ENCODE assay signal across 8 cellular contexts in the genomic region with DNA sequence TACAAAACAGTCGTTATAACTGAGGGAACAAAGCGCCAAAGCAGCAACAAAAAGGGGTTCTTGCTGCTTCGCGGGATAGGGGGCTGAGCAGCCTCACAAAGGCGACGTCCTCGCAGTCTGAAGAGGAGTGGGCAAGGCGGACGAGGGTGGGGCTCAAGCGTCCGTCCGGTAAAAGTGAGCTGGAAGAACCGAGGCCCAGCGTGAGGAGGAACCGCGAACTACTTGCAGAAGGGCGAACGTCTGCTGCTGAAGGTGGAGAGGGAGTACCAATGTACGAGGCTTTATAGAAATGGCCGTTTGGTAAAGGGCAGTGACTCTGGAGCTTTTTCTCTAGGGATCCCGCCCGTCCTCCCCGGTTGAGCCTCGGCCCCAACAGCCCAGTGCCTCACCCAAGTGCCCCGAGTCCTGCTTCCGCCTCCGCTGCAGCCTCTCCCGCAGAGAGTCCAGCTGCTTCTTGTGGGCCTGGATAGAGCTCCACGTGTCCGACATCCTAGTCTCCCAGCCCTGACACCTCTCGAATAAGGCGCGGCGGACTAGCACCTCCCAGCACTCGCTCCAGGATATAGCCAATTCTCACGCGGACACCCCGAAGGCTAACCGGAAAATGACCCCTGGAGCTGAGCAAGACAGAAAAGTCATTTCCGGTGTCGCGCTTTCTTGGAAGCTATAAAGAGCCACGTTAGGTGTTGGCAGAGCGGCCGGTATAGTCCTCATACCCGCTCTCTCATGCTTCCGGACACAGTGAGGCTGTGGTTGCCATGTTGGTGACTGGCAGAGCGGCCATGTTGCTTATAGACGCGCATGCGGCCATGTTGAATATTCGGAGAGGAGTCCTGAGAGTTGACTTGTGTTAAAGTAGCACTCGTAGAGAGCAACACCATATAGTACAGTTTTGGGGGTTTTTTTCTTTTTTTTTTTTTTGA. TPM values are rescaled to one million over a fixed set of nuclear protein-coding genes. Genes with fewer than 3 reads are reported as not detected.
DNase-seq lines count a peak whose midpoint lies in the region; ATAC-seq and TF ChIP-seq lines count a peak whose summit lies in the region.

Gene METTL3, minus strand, starts transcription at position 606 of the 923 bp plus-strand sequence. Its CDS starts 117 bp downstream, at position 489.

- no peak for TF ChIP-seq RAD21 in Ishikawa (IDR thresholded peaks at IDR 0.05; ENCODE audit: low read depth)

- no peaks in the 10 kb centered on the region for H4K20me1 ChIP-seq in PC-3 (ENCODE audit: low read length)

- H3K4me3 ChIP-seq in PC-3 (ENCODE audit: low read length) (peak within 1 kb of the TSS; percentile 96), mucosa of descending colon (peak within 1 kb of the TSS; percentile 53)

- H3K27me3 ChIP-seq in PC-3 (ENCODE audit: low read length): no peaks in the 10 kb centered on the region

- peak within 1 kb of the TSS; percentile 97 for H3K9ac ChIP-seq in PC-3 (ENCODE audit: low read length)

- DNase-seq in DMS114 treated with DMSO at 0.1 percent for 48 hours (lab: John Stamatoyannopoulos, UW; ENCODE audit: unreplicated experiment) (peak; percentile 97), PC-3 (peak; percentile 98), activated T-cell treated with anti-CD3 and anti-CD28 coated beads for 48 hours (ENCODE audit: low read depth) (peak; percentile 83), epithelial cell of prostate (ENCODE audit: low read depth, low spot score) (peak; percentile 94), mucosa of descending colon (peak; percentile 96 to 99 (median 98))
- peak; percentile 87 for DNase-seq in stimulated activated CD8-positive, alpha-beta memory T cell treated with anti-CD3 and anti-CD28 coated beads, Interleukin-4, amount 100 ng/mL, for 24 hours (ENCODE audit: low read depth)

- no peaks in the 10 kb centered on the region for H3K9me2 ChIP-seq in PC-3 (replicated peaks; ENCODE audit: low read length)

- no peak for TF ChIP-seq EP300 in Ishikawa (IDR thresholded peaks at IDR 0.05; ENCODE audit: borderline replicate concordance)

- H3K36me3 ChIP-seq in PC-3 (ENCODE audit: low read depth, low read length) (peaks cover 7% of the 10 kb centered on the region), mucosa of descending colon (ENCODE audit: low read depth) (no peaks in the 10 kb centered on the region)

- H3K4me2 ChIP-seq in PC-3 (ENCODE audit: low read length): peak within 1 kb of the TSS; percentile 95

- intact Hi-C loops in PC-3 (cut with micrococcal nuclease): loop anchor here (1.0 to 5.0 kb wide), 2 partner anchors 35 to 46 kb away; partner anchors contain the start of gene RAB2B
- intact Hi-C loops in mucosa of descending colon (cut with DNase I, micrococcal nuclease): no loop called here

- H3F3A ChIP-seq in PC-3 (ENCODE audit: low read length, unreplicated experiment): peaks cover 5% of the 10 kb centered on the region

- H3K9me3 ChIP-seq in PC-3 (ENCODE audit: low read length) (no peaks in the 10 kb centered on the region), mucosa of descending colon (no peaks in the 10 kb centered on the region)

- peaks cover 47% of the 10 kb centered on the region for H3K79me2 ChIP-seq in PC-3 (ENCODE audit: low read length)

- BruUV-seq in PC-3 (replicated peaks; lab: Mats Ljungman, UMichigan): TSS peak; percentile 78

- CTCF ChIA-PET in PC-3 (lab: Charles Lee): interaction anchor here (0.6 to 1.0 kb wide), 4 partner anchors 13 to 63 kb away, joined by 3 to 14 read pairs (median 3); partner anchors contain the start of gene SALL2

- ATAC-seq in GM21576 (IDR thresholded peaks at IDR 0.05; ENCODE audit: unreplicated experiment) (peak; percentile 99), PC-3 (peak; percentile 98), mucosa of descending colon (peak; percentile 99)

- H3K4me1 ChIP-seq in PC-3 (ENCODE audit: insufficient read depth, low read length) (peaks cover 18% of the 10 kb centered on the region), mucosa of descending colon (ENCODE audit: low read depth) (peaks cover 16% of the 10 kb centered on the region)

- H2AFZ ChIP-seq in PC-3 (ENCODE audit: low read length): peak within 1 kb of the TSS; percentile 87

- TF ChIP-seq CTCF in PC-3 (conservative IDR thresholded peaks at IDR 0.05; ENCODE audit: low read depth, low read length) (no peak), mucosa of descending colon (IDR thresholded peaks at IDR 0.05) (no peak)

- POLR2A ChIA-PET in PC-3 (lab: Charles Lee; ENCODE audit: unreplicated experiment): interaction anchor here (0.5 to 1.4 kb wide), 6 partner anchors 13 to 802 kb away, joined by 3 to 10 read pairs (median 4); partner anchors contain the start of gene SALL2

- H3K27ac ChIP-seq in PC-3 (ENCODE audit: low read length): peak within 1 kb of the TSS; percentile 83
- peak within 1 kb of the TSS; percentile 75 for H3K27ac ChIP-seq in epithelial cell of prostate

TF ChIP-seq in Ishikawa, 13 proteins besides CTCF, POLR2A, EP300 and RAD21:
- TF ChIP-seq YY1 (IDR thresholded peaks at IDR 0.05; ENCODE audit: low read depth) (peak; percentile 100), NFIC (IDR thresholded peaks at IDR 0.05) (0 out of 2 replicates have a peak, but pooled peaks have one; percentile 7), CEBPB (IDR thresholded peaks at IDR 0.05) (no peak), TEAD4 (IDR thresholded peaks at IDR 0.05) (0 out of 2 replicates have a peak, but pooled peaks have one; percentile 21), TAF1 (IDR thresholded peaks at IDR 0.05; ENCODE audit: low read depth) (peak; percentile 68), FOXM1 (IDR thresholded peaks at IDR 0.05; ENCODE audit: borderline replicate concordance, low read depth) (no peak), EGR1 (IDR thresholded peaks at IDR 0.05) (peak; percentile 100), TCF12 (IDR thresholded peaks at IDR 0.05; ENCODE audit: low read depth) (no peak), MAX (IDR thresholded peaks at IDR 0.05) (peak; percentile 97), ZBTB7A (IDR thresholded peaks at IDR 0.05; ENCODE audit: low read depth) (no peak), CREB1 (IDR thresholded peaks at IDR 0.05; ENCODE audit: low read depth) (peak; percentile 84)
- TF ChIP-seq, protein P1, sequence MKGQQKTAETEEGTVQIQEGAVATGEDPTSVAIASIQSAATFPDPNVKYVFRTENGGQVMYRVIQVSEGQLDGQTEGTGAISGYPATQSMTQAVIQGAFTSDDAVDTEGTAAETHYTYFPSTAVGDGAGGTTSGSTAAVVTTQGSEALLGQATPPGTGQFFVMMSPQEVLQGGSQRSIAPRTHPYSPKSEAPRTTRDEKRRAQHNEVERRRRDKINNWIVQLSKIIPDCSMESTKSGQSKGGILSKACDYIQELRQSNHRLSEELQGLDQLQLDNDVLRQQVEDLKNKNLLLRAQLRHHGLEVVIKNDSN (IDR thresholded peaks at IDR 0.05): no peak
- TF ChIP-seq, protein P2, sequence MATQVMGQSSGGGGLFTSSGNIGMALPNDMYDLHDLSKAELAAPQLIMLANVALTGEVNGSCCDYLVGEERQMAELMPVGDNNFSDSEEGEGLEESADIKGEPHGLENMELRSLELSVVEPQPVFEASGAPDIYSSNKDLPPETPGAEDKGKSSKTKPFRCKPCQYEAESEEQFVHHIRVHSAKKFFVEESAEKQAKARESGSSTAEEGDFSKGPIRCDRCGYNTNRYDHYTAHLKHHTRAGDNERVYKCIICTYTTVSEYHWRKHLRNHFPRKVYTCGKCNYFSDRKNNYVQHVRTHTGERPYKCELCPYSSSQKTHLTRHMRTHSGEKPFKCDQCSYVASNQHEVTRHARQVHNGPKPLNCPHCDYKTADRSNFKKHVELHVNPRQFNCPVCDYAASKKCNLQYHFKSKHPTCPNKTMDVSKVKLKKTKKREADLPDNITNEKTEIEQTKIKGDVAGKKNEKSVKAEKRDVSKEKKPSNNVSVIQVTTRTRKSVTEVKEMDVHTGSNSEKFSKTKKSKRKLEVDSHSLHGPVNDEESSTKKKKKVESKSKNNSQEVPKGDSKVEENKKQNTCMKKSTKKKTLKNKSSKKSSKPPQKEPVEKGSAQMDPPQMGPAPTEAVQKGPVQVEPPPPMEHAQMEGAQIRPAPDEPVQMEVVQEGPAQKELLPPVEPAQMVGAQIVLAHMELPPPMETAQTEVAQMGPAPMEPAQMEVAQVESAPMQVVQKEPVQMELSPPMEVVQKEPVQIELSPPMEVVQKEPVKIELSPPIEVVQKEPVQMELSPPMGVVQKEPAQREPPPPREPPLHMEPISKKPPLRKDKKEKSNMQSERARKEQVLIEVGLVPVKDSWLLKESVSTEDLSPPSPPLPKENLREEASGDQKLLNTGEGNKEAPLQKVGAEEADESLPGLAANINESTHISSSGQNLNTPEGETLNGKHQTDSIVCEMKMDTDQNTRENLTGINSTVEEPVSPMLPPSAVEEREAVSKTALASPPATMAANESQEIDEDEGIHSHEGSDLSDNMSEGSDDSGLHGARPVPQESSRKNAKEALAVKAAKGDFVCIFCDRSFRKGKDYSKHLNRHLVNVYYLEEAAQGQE (IDR thresholded peaks at IDR 0.05; ENCODE audit: low read depth): no peak
TF ChIP-seq in Ishikawa: peak in this region for 7.

RNA-seq across cellular contexts. Expression of gene METTL3, which starts in this region (rescaled TPM):
- total RNA-seq in PC-3 (2014; rRNA removed) (47.6 and 57.1 TPM in 2 replicates), mucosa of descending colon (10 to 100 TPM; 33.8 to 43.6 (median 34.6) TPM)

Comparison
In these comparisons a context has a peak if more than half of its experiments do, and no peak if none do; other contexts are left out.
1. Peak in every context shown above with its lines: DNase-seq, ATAC-seq, H3K4me3 ChIP-seq and H3K27ac ChIP-seq.